In genomic region chr3:135784557-135784956, GRCh38 we compare ENCODE assay signal across 13 cellular contexts.
DNase-seq lines count a peak whose midpoint lies in the region; ATAC-seq, FAIRE-seq and TF ChIP-seq lines count a peak whose summit lies in the region.
"Had no signal": no experiment of that assay in that cellular context is flagged by ENCODE, and none has a peak within 500 bp of the region (broad histone marks: within the 10 kb centered on the region; RNA-seq: fewer than 3 reads in every experiment).

No MANE protein-coding gene starts in this region.

- H3K27ac ChIP-seq in prostate gland: no peak overlapping the region
- H3K27ac ChIP-seq: neural progenitor cell had no signal

- no peak for TF ChIP-seq POLR2A in prostate gland (IDR thresholded peaks at IDR 0.05)

- POLR2A ChIA-PET in activated B cell treated with CpG ODN at 0.5 μM for 24 hours (lab: Charles Lee): no interaction called here

- no peak overlapping the region for H3K4me3 Mint-ChIP-seq in activated B cell treated with CpG ODN at 0.5 μM for 24 hours
- H3K4me3 Mint-ChIP-seq: activated T-cell treated with anti-CD3 and anti-CD28 coated beads, Interleukin-2, amount 50 U/mL, for 72 hours; neural progenitor cell had no signal

- ATAC-seq in GM21529 (IDR thresholded peaks at IDR 0.05; ENCODE audit: unreplicated experiment) (peak; percentile 75), HG03442 (IDR thresholded peaks at IDR 0.05; ENCODE audit: unreplicated experiment) (peak; percentile 85), activated B cell treated with CpG ODN at 0.5 μM for 24 hours (ENCODE audit: low read depth) (peak; percentile 77), left ventricle myocardium superior (no peak)
- ATAC-seq: activated T-cell treated with anti-CD3 and anti-CD28 coated beads, Interleukin-2, amount 50 U/mL, for 72 hours; esophagus mucosa; Panc1 had no signal

- H3K4me3 ChIP-seq in prostate gland: no peak overlapping the region
- H3K4me3 ChIP-seq: neural progenitor cell had no signal

- peak; percentile 68 for FAIRE-seq in GM18507 (lab: Jason Lieb, UNC)

- 67% methylated on average over 1 of the region's 1 CpG for WGBS in prostate gland

- peaks cover 12% of the 10 kb centered on the region for H3K4me1 Mint-ChIP-seq in activated B cell treated with CpG ODN at 0.5 μM for 24 hours
- H3K4me1 Mint-ChIP-seq: neural progenitor cell had no signal

- no peaks in the 10 kb centered on the region for H3K4me1 ChIP-seq in prostate gland (replicated peaks)
- H3K4me1 ChIP-seq: neural progenitor cell had no signal

- TF ChIP-seq CTCF in activated B cell treated with CpG ODN at 0.5 μM for 24 hours (IDR thresholded peaks at IDR 0.05) (no peak), prostate gland (IDR thresholded peaks at IDR 0.05) (no peak)

- H3K27me3 Mint-ChIP-seq in activated B cell treated with CpG ODN at 0.5 μM for 24 hours: no peaks in the 10 kb centered on the region

- intact Hi-C loops in activated B cell treated with CpG ODN at 0.5 μM for 24 hours (cut with micrococcal nuclease): no loop called here
- intact Hi-C loops in left ventricle myocardium superior (cut with micrococcal nuclease): no loop called here
- intact Hi-C loops in prostate gland (cut with DNase I): no loop called here

- peak; percentile 4 for DNase-seq in GM18507 (ENCODE audit: extremely low spot score, insufficient read length, low read depth)
- no peak for DNase-seq in activated B cell treated with CpG ODN at 0.5 μM for 24 hours
- no peak for DNase-seq in left ventricle myocardium superior
- no peak for DNase-seq in HPDE6-E6E7 (ENCODE audit: extremely low spot score)
- no peak for DNase-seq in prostate gland (ENCODE audit: low spot score)
- no peak for DNase-seq in NCI-H774 (lab: John Stamatoyannopoulos, UW)
- DNase-seq: activated T-cell treated with anti-CD3 and anti-CD28 coated beads, Interleukin-2, amount 50 U/mL, for 72 hours; stimulated activated CD4-positive, alpha-beta T cell treated with anti-CD3 and anti-CD28 coated beads, Interleukin-1b, Interleukin-23, amount 100 ng/mL, for 48 hours had no signal

- CTCF ChIA-PET in activated B cell treated with CpG ODN at 0.5 μM for 24 hours (lab: Charles Lee): no interaction called here

- no peaks in the 10 kb centered on the region for H3K36me3 Mint-ChIP-seq in activated B cell treated with CpG ODN at 0.5 μM for 24 hours (ENCODE audit: low read depth)
- H3K36me3 Mint-ChIP-seq: neural progenitor cell had no signal

- H3K27me3 ChIP-seq in prostate gland (replicated peaks; ENCODE audit: insufficient read depth): no peaks in the 10 kb centered on the region
- H3K27me3 ChIP-seq: neural progenitor cell had no signal

- H3K9me3 Mint-ChIP-seq in activated B cell treated with CpG ODN at 0.5 μM for 24 hours: no peaks in the 10 kb centered on the region
- H3K9me3 Mint-ChIP-seq: neural progenitor cell had no signal

- no peak overlapping the region for H3K27ac Mint-ChIP-seq in activated B cell treated with CpG ODN at 0.5 μM for 24 hours
- H3K27ac Mint-ChIP-seq: activated T-cell treated with anti-CD3 and anti-CD28 coated beads, Interleukin-2, amount 50 U/mL, for 72 hours; neural progenitor cell had no signal

- no peaks in the 10 kb centered on the region for H3K36me3 ChIP-seq in prostate gland
- H3K36me3 ChIP-seq: neural progenitor cell had no signal

- H3K9me3 ChIP-seq in prostate gland: no peaks in the 10 kb centered on the region
